In genomic region chr5:135153661-135154060, GRCh38 we compare ENCODE assay signal across 20 cellular contexts.
"Had no signal": no experiment of that assay in that cellular context is flagged by ENCODE, and none has a peak within 500 bp of the region (broad histone marks: within the 10 kb centered on the region; RNA-seq: fewer than 3 reads in every experiment).

No MANE protein-coding gene starts in this region.

- H3K27ac Mint-ChIP-seq: activated naive CD4-positive, alpha-beta T cell treated with anti-CD3 and anti-CD28 coated beads, Interleukin-2, amount 10 ng/mL, durations not matched to agents 7 days and 5 days; activated naive CD8-positive, alpha-beta T cell treated with anti-CD3 and anti-CD28 coated beads, Interleukin-2, amount 50 U/mL, for 24 hours; brain; immature natural killer cell had no signal

- H3K36me3 Mint-ChIP-seq: activated naive CD4-positive, alpha-beta T cell treated with anti-CD3 and anti-CD28 coated beads, Interleukin-2, amount 10 ng/mL, durations not matched to agents 7 days and 5 days; brain; immature natural killer cell had no signal

- H3K4me1 ChIP-seq: colonic mucosa, esophagus muscularis mucosa, left ventricle myocardium inferior, prostate gland, right atrium auricular region, thyroid gland had no signal

- H3K36me3 ChIP-seq: colonic mucosa, esophagus muscularis mucosa, left ventricle myocardium inferior, prostate gland, right atrium auricular region, thyroid gland, WERI-Rb-1 had no signal

- DNase-seq: activated CD4-positive, alpha-beta T cell treated with anti-CD3 and anti-CD28 coated beads, Interleukin-2, amount 50 U/mL, for 4 hours; activated naive CD4-positive, alpha-beta T cell treated with anti-CD3 and anti-CD28 coated beads, Interleukin-2, amount 10 ng/mL, durations not matched to agents 7 days and 5 days; activated naive CD8-positive, alpha-beta T cell treated with anti-CD3 and anti-CD28 coated beads, Interleukin-2, amount 50 U/mL, for 24 hours; anterior cingulate cortex; colonic mucosa; immature natural killer cell; kidney glomerular epithelial cell; left ventricle myocardium inferior; stimulated activated CD4-positive, alpha-beta T cell treated with anti-CD3 and anti-CD28 coated beads, Interleukin-12 subunit alpha, Interleukin-12 subunit beta, amount 100 ng/mL, for 4 hours; stimulated activated CD4-positive, alpha-beta T cell treated with anti-CD3 and anti-CD28 coated beads, Interleukin-1b, Interleukin-23, amount 100 ng/mL, for 48 hours; stimulated activated CD8-positive, alpha-beta memory T cell treated with anti-CD3 and anti-CD28 coated beads, Interleukin-4, amount 100 ng/mL, for 48 hours; stimulated activated naive CD4-positive, alpha-beta T cell treated with Interleukin-2 at 50 U/mL for 16 hours; T-helper 2 cell; thyroid gland; WERI-Rb-1 had no signal

- H3K4me3 Mint-ChIP-seq: activated naive CD4-positive, alpha-beta T cell treated with anti-CD3 and anti-CD28 coated beads, Interleukin-2, amount 10 ng/mL, durations not matched to agents 7 days and 5 days; activated naive CD8-positive, alpha-beta T cell treated with anti-CD3 and anti-CD28 coated beads, Interleukin-2, amount 50 U/mL, for 24 hours; brain; central memory CD8-positive, alpha-beta T cell; immature natural killer cell had no signal

- H3K4me1 Mint-ChIP-seq: activated naive CD4-positive, alpha-beta T cell treated with anti-CD3 and anti-CD28 coated beads, Interleukin-2, amount 10 ng/mL, durations not matched to agents 7 days and 5 days; activated naive CD8-positive, alpha-beta T cell treated with anti-CD3 and anti-CD28 coated beads, Interleukin-2, amount 50 U/mL, for 24 hours; central memory CD8-positive, alpha-beta T cell; immature natural killer cell had no signal

- H3K27me3 ChIP-seq: colonic mucosa, esophagus muscularis mucosa, right atrium auricular region, thyroid gland had no signal

- ATAC-seq: activated naive CD8-positive, alpha-beta T cell treated with anti-CD3 and anti-CD28 coated beads, Interleukin-2, amount 50 U/mL, for 24 hours had no signal

- H3K27me3 Mint-ChIP-seq: activated naive CD8-positive, alpha-beta T cell treated with anti-CD3 and anti-CD28 coated beads, Interleukin-2, amount 50 U/mL, for 24 hours had no signal

- H3K27ac ChIP-seq: colonic mucosa, esophagus muscularis mucosa, left ventricle myocardium inferior, prostate gland, right atrium auricular region, thyroid gland, WERI-Rb-1 had no signal

- H3K9me3 ChIP-seq: colonic mucosa, prostate gland, thyroid gland had no signal

- H3K4me3 ChIP-seq: colonic mucosa, esophagus muscularis mucosa, left ventricle myocardium inferior, prostate gland, right atrium auricular region, thyroid gland had no signal
